10 cellular contexts compared by ENCODE assay signal in the genomic region with DNA sequence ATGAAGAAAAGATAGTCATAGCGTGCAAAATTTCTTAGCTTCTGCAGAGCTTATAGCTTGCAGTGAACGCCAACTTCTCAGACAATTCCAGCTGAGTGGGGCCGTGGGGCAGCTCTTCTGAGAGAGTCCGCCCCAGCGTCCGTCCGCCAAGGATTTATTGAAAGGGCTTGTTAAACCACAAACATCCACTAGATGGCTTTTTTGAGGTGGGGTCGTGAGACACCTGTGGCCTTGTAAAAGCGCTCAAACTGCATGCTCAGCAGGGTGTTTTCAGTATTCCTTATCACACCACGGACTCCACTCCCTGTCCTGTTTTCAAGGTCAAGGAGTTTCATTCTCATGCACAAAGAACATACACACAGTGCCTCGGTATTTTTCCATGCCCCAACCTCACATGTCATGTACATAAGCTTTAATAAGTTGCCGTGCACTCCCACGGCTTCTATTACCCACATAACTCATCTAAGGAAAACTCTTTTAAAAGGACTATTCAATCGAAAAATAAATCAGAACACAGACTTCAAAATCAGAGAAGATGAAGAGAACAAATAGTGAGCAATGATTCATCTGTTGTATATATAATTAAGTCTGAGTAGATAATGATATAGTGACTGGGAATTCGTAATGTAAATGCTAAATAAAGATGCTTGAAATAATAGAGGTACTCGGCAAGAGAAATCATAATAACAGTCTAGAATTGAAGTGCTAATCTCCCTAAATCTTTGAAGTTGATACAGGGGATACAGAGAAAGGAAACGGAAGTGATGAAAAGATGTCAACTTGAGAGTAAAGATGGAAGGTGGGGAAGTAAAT. TPM values are rescaled to one million over a fixed set of nuclear protein-coding genes. Genes with fewer than 3 reads are reported as not detected.
A peak's percentile ranks its signal among the peaks of the same experiment; 100 is the strongest.
DNase-seq lines count a peak whose midpoint lies in the region; ATAC-seq and TF ChIP-seq lines count a peak whose summit lies in the region.
"Had no signal": no experiment of that assay in that cellular context is flagged by ENCODE, and none has a peak within 500 bp of the region (broad histone marks: within the 10 kb centered on the region; RNA-seq: fewer than 3 reads in every experiment).

No MANE protein-coding gene starts in this region.

- H3K36me3 Mint-ChIP-seq in H9 (ENCODE audit: insufficient read depth in 1 of 3, low read depth in 3 of 3), result peaks cover 19 to 20% (median 20%) of the 10 kb centered on the region in 3 experiments
- peaks cover 13 to 14% of the 10 kb centered on the region in 2 donors for H3K36me3 Mint-ChIP-seq in activated T-cell treated with anti-CD3 and anti-CD28 coated beads, Interleukin-2, amount 50 U/mL, for 72 hours (ENCODE audit: insufficient read depth in 2 of 2)

- H3K56ac ChIP-seq in H9 (ENCODE audit: insufficient read length, low read depth, low read length), result no peak overlapping the region

- POLR2A ChIA-PET in AG04449 (lab: Yijun Ruan, JAX), result no interaction called here

- no peak overlapping the region for H3K18ac ChIP-seq in H9 (ENCODE audit: insufficient read length, low read depth, low read length)

- no peak overlapping the region for H3K4ac ChIP-seq in H9 (ENCODE audit: low read depth, low read length)

- no peak overlapping the region for H2BK20ac ChIP-seq in H9 (ENCODE audit: low read depth, low read length, poor library complexity, severe bottlenecking)

- H2BK5ac ChIP-seq in H9 (ENCODE audit: insufficient read length, low read length), result no peak overlapping the region

- H3K14ac ChIP-seq in H9 (ENCODE audit: insufficient read depth, low read length), result no peak overlapping the region

- no peak overlapping the region for H3K4me3 Mint-ChIP-seq in H9
- H3K4me3 Mint-ChIP-seq in activated T-cell treated with anti-CD3 and anti-CD28 coated beads, Interleukin-2, amount 50 U/mL, for 72 hours, result no peak overlapping the region

- CTCF ChIA-PET in AG04449 (lab: Yijun Ruan, JAX), result interaction anchor here (0.9 to 1.5 kb wide), 4 partner anchors 9 to 239 kb away, joined by 3 to 4 read pairs (median 3); no protein-coding TSS in a partner anchor

- no peaks in the 10 kb centered on the region for H3K27me3 Mint-ChIP-seq in H9 (ENCODE audit: low read depth)
- no peaks in the 10 kb centered on the region for H3K27me3 Mint-ChIP-seq in activated T-cell treated with anti-CD3 and anti-CD28 coated beads, Interleukin-2, amount 50 U/mL, for 72 hours (ENCODE audit: low read depth)

- H2BK120ac ChIP-seq in H9 (ENCODE audit: low read depth, low read length, poor library complexity, severe bottlenecking), result no peak overlapping the region

- no peak overlapping the region for H3K4me3 ChIP-seq in AG04449 (ENCODE audit: low read depth, low read length)
- H3K4me3 ChIP-seq in astrocyte of the cerebellum (ENCODE audit: low read depth, low read length), result no peak overlapping the region
- no peak overlapping the region for H3K4me3 ChIP-seq in left lung

- H2BK12ac ChIP-seq in H9 (ENCODE audit: insufficient read length, low read depth, low read length), result no peak overlapping the region

- H3K9me3 Mint-ChIP-seq in H9, result peaks cover 14 to 20% of the 10 kb centered on the region in 2 experiments; a peak in 4 of 5 replicates
- peaks cover 0 to 5% of the 10 kb centered on the region in 2 donors for H3K9me3 Mint-ChIP-seq in activated T-cell treated with anti-CD3 and anti-CD28 coated beads, Interleukin-2, amount 50 U/mL, for 72 hours

- H3K36me3 ChIP-seq in left lung, result no peaks in the 10 kb centered on the region

- DNase-seq in AG04449 (ENCODE audit: low read depth, low spot score) (no peak), H9 (peak; percentile 77), astrocyte of the cerebellum (ENCODE audit: low read depth) (no peak), left lung (no peak), NK-92 (lab: John Stamatoyannopoulos, UW; ENCODE audit: unreplicated experiment) (no peak)
- no peak for DNase-seq in activated CD8-positive, alpha-beta memory T cell treated with anti-CD3 and anti-CD28 coated beads, Interleukin-2, amount 50 U/mL, for 4 hours
- no peak for DNase-seq in activated T-cell treated with anti-CD3 and anti-CD28 coated beads, Interleukin-2, amount 50 U/mL, for 72 hours
- DNase-seq: activated CD8-positive, alpha-beta memory T cell treated with anti-CD3 and anti-CD28 coated beads, Interleukin-2, amount 50 U/mL, for 48 hours had no signal

- H3K79me2 ChIP-seq in H9 (ENCODE audit: insufficient read depth, low read length), result no peaks in the 10 kb centered on the region

- no peak overlapping the region for H4K5ac ChIP-seq in H9 (ENCODE audit: insufficient read length, low read depth, low read length)

- H3K4me2 ChIP-seq in H9 (ENCODE audit: insufficient read depth, insufficient read length, low read length), result no peak overlapping the region

- H2BK15ac ChIP-seq in H9 (ENCODE audit: low read depth, low read length), result no peak overlapping the region

- no peak overlapping the region for H4K91ac ChIP-seq in H9 (ENCODE audit: insufficient read length, low read depth, low read length)

- peaks cover 5 to 12% of the 10 kb centered on the region in 2 experiments; a peak in 3 of 4 replicates for H3K4me1 Mint-ChIP-seq in H9
- no peaks in the 10 kb centered on the region for H3K4me1 Mint-ChIP-seq in activated T-cell treated with anti-CD3 and anti-CD28 coated beads, Interleukin-2, amount 50 U/mL, for 72 hours (ENCODE audit: low read depth)

- no peak overlapping the region for H2AFZ ChIP-seq in H9 (ENCODE audit: low read length)

- H3K9me3 ChIP-seq in H9 (ENCODE audit: control insufficient read depth, low read depth, low read length) (no peaks in the 10 kb centered on the region), left lung (peaks cover 0 to 4% of the 10 kb centered on the region in 2 donors)

- ATAC-seq in left lung (peak; percentile 50), HG03108 (IDR thresholded peaks at IDR 0.05; ENCODE audit: unreplicated experiment) (no peak)
- ATAC-seq in activated T-cell treated with anti-CD3 and anti-CD28 coated beads, Interleukin-2, amount 50 U/mL, for 72 hours (replicated peaks in 1 of 2), result no peak

- H4K8ac ChIP-seq in H9 (replicated peaks; ENCODE audit: insufficient read length, low read depth, low read length), result no peak overlapping the region

- H3K23ac ChIP-seq in H9 (ENCODE audit: insufficient read length, low read depth, low read length), result no peak overlapping the region

- H3K27me3 ChIP-seq in H9 (ENCODE audit: insufficient read depth, low read length) (no peaks in the 10 kb centered on the region), left lung (no peaks in the 10 kb centered on the region)

- H3K4me1 ChIP-seq in H9 (ENCODE audit: insufficient read depth, low read length) (peaks cover 2% of the 10 kb centered on the region; the same call in 1 of the 2 replicates), left lung (no peaks in the 10 kb centered on the region)

- no peaks in the 10 kb centered on the region for H3K79me1 ChIP-seq in H9 (ENCODE audit: insufficient read depth, low read depth, low read length, poor library complexity, severe bottlenecking)

- in situ Hi-C loops in astrocyte of the cerebellum (cut with HindIII; ENCODE audit: low sequenced_read_pairs), result no loop called here

- peak; percentile 3 for TF ChIP-seq CTCF in AG04449 (IDR thresholded peaks at IDR 0.05; ENCODE audit: insufficient read depth, low read length, missing control alignments)
- TF ChIP-seq CTCF in H9 (conservative IDR thresholded peaks at IDR 0.05), result peak; percentile 75; the same call in 2 of the 3 replicates
- TF ChIP-seq CTCF in astrocyte of the cerebellum (IDR thresholded peaks at IDR 0.05; ENCODE audit: low read depth, low read length, missing control alignments), result peak; percentile 41
- peak in 1 of 2 donors; percentile 33 for TF ChIP-seq CTCF in left lung (IDR thresholded peaks at IDR 0.05)

- H3K27ac ChIP-seq in H9 (ENCODE audit: insufficient read length, low read depth, low read length) (no peak overlapping the region), left lung (no peak overlapping the region)

- WGBS in H9 (ENCODE audit: extremely low coverage, insufficient read length, low lambda C conversion rate), result no CpG with 5 or more reads among the region's 17 CpGs

- intact Hi-C loops in left lung (cut with DNase I), result no loop called here

- no peak overlapping the region for H3K27ac Mint-ChIP-seq in H9
- no peak overlapping the region for H3K27ac Mint-ChIP-seq in activated T-cell treated with anti-CD3 and anti-CD28 coated beads, Interleukin-2, amount 50 U/mL, for 72 hours

- no peaks in the 10 kb centered on the region for H3K23me2 ChIP-seq in H9 (ENCODE audit: insufficient read length, low read depth, low read length, poor library complexity, severe bottlenecking)

- H2AK5ac ChIP-seq in H9 (ENCODE audit: insufficient read length, low read length), result no peak overlapping the region

- H3K9ac ChIP-seq in H9 (ENCODE audit: extremely low read depth, insufficient read length, low read length), result no peak overlapping the region

- H4K20me1 ChIP-seq in H9 (ENCODE audit: control insufficient read depth, insufficient read depth, insufficient read length), result no peaks in the 10 kb centered on the region

- H3T11ph ChIP-seq in H9 (ENCODE audit: low read length), result no peak overlapping the region

RNA-seq across cellular contexts. Expression of a gene that starts 46.7 kb away (rescaled TPM):
- 108 TPM in 2 replicates for total RNA-seq in H9 (2021)
- total RNA-seq in left lung, result 10 to 100 TPM; 38.6 to 53.5 TPM
- total RNA-seq in activated T-cell treated with anti-CD3 and anti-CD28 coated beads, Interleukin-2, amount 50 U/mL, for 72 hours, result 100 to 1,000 TPM; 104 to 111 TPM

RNA-seq across cellular contexts. Expression of a gene that starts 46.9 kb away (rescaled TPM):
- total RNA-seq in H9 (2021), result 1.6 and 1.9 TPM in 2 replicates
- total RNA-seq in left lung, result 1 to 10 TPM in 1 of 2 donors, under 1 TPM in 1; 0.81 to 1.2 TPM
- 1 to 10 TPM; 2.4 to 5.1 TPM for total RNA-seq in activated T-cell treated with anti-CD3 and anti-CD28 coated beads, Interleukin-2, amount 50 U/mL, for 72 hours

RNA-seq across cellular contexts. Expression of a gene that starts 57.4 kb away (rescaled TPM):
- not detected in 2 replicates for total RNA-seq in H9 (2021)
- 1 to 10 TPM in 1 of 2 donors, under 1 TPM in 1; 0.97 to 1.1 TPM for total RNA-seq in left lung
- not detected for total RNA-seq in activated T-cell treated with anti-CD3 and anti-CD28 coated beads, Interleukin-2, amount 50 U/mL, for 72 hours
- total RNA-seq: myocyte had no signal
